Comparison of ENCODE assay signal across 35 cellular contexts in the genomic region with DNA sequence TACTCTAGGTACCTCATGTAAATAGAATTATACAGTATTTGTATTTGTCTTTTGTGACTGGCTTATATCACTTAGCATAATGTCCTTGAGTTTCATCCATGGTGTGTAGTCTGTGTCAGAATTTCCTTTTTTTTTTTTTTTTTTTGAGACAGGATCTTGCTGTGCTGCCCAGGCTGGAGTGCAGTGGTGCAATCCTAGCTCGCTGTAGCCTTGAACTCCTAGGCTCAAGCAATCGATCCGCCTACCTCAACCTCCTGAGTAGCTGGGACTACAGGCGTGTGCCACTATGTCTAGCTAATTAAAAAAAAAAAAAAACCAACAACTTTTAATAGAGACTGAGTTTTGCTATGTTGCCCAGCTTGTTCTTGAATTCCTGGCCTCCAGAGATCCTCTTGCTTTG.
"Had no signal": no experiment of that assay in that cellular context is flagged by ENCODE, and none has a peak within 500 bp of the region (broad histone marks: within the 10 kb centered on the region; RNA-seq: fewer than 3 reads in every experiment).

No MANE protein-coding gene starts in this region.

- H3K4me3 ChIP-seq: MG63 had no signal

- DNase-seq: Karpas-422, Kasumi-1, MG63, MM.1S, MV-4-11, NCI-H1048, NCI-H1092, NCI-H1092 treated with DMSO at 0.1 percent for 48 hours, NCI-H1105, NCI-H1105 treated with DMSO at 0.1 percent for 48 hours, NCI-H1417, NCI-H1417 treated with DMSO at 0.1 percent for 48 hours, NCI-H1436, NCI-H1436 treated with DMSO at 0.1 percent for 48 hours, NCI-H146, NCI-H1694, NCI-H1694 treated with DMSO at 0.1 percent for 48 hours, NCI-H187, NCI-H187 treated with DMSO at 0.1 percent for 48 hours, NCI-H1930, NCI-H2029, NCI-H2029 treated with DMSO at 0.1 percent for 48 hours, NCI-H2081, NCI-H2081 treated with DMSO at 0.1 percent for 48 hours, NCI-H2107, NCI-H2171, NCI-H2171 treated with DMSO at 0.1 percent for 48 hours, NCI-H2227 treated with DMSO at 0.1 percent for 48 hours, NCI-H226, NCI-H345, NCI-H446, NCI-H446 treated with DMSO at 0.1 percent for 48 hours, NCI-H510A, NCI-H510A treated with DMSO at 0.1 percent for 48 hours, NCI-H524 had no signal

- H3K36me3 ChIP-seq: MG63 had no signal

- H3K9me3 ChIP-seq: MG63 had no signal

- H3K27me3 ChIP-seq: MG63 had no signal
